Comparison of ENCODE assay signal across 10 cellular contexts in genomic region chr22:20998411-20999336, GRCh38. TPM values are rescaled to one million over a fixed set of nuclear protein-coding genes. Genes with fewer than 3 reads are reported as not detected.
DNase-seq lines count a peak whose midpoint lies in the region; ATAC-seq, FAIRE-seq and TF ChIP-seq lines count a peak whose summit lies in the region.
"Had no signal": no experiment of that assay in that cellular context is flagged by ENCODE, and none has a peak within 500 bp of the region (broad histone marks: within the 10 kb centered on the region; RNA-seq: fewer than 3 reads in every experiment).

No MANE protein-coding gene starts in this region.

- POLR2A ChIA-PET in A549 (lab: Yijun Ruan, JAX) = interaction anchor here (1.1 to 1.9 kb wide), 3 partner anchors 16 to 194 kb away, joined by 3 to 12 read pairs (median 4); partner anchors contain the start of gene LZTR1
- POLR2A ChIA-PET in CD8-positive, alpha-beta T cell (lab: Charles Lee) = interaction anchor here (1.1 to 1.6 kb wide), 2 partner anchors 15 to 16 kb away, joined by 3 to 8 read pairs; partner anchors contain the start of gene LZTR1

- peaks cover 16% of the 10 kb centered on the region; the same call in 2 of the 3 replicates for H3K4me1 ChIP-seq in A549
- peaks cover 34% of the 10 kb centered on the region for H3K4me1 ChIP-seq in CD8-positive, alpha-beta T cell (ENCODE audit: insufficient read depth, low read length)
- peaks cover 0 to 28% (median 23%) of the 10 kb centered on the region in 4 donors for H3K4me1 ChIP-seq in Peyer's patch

- peak overlapping the region; percentile 41 for H3K27ac Mint-ChIP-seq in CD8-positive, alpha-beta T cell
- H3K27ac Mint-ChIP-seq in endothelial cell (ENCODE audit: unreplicated experiment) = peak overlapping the region; percentile 24

- H3K27me3 Mint-ChIP-seq in CD8-positive, alpha-beta T cell (ENCODE audit: low read depth) = no peaks in the 10 kb centered on the region
- peaks cover 13% of the 10 kb centered on the region for H3K27me3 Mint-ChIP-seq in endothelial cell (ENCODE audit: unreplicated experiment)

- ATAC-seq in A549 (no peak), GM21423 (IDR thresholded peaks at IDR 0.05; ENCODE audit: unreplicated experiment) (no peak), GM18511 (IDR thresholded peaks at IDR 0.05; ENCODE audit: unreplicated experiment) (no peak), HG02938 (IDR thresholded peaks at IDR 0.05; ENCODE audit: unreplicated experiment) (no peak)
- ATAC-seq in CD8-positive, alpha-beta T cell = no peak

- H3K9me3 ChIP-seq in A549 = no peaks in the 10 kb centered on the region
- no peaks in the 10 kb centered on the region for H3K9me3 ChIP-seq in CD8-positive, alpha-beta T cell (ENCODE audit: low read length)
- no peaks in the 10 kb centered on the region for H3K9me3 ChIP-seq in Peyer's patch

- no peaks in the 10 kb centered on the region for H3K9me3 Mint-ChIP-seq in CD8-positive, alpha-beta T cell
- H3K9me3 Mint-ChIP-seq in endothelial cell (ENCODE audit: unreplicated experiment) = no peaks in the 10 kb centered on the region

- H3K36me3 Mint-ChIP-seq in CD8-positive, alpha-beta T cell = peaks cover 32% of the 10 kb centered on the region
- H3K36me3 Mint-ChIP-seq in endothelial cell (ENCODE audit: low read depth, unreplicated experiment) = peaks cover 8% of the 10 kb centered on the region

- TF ChIP-seq POLR2A in A549 (IDR thresholded peaks at IDR 0.05; ENCODE audit: low read length) (peak; percentile 15; the same call in 1 of the 2 replicates), Peyer's patch (IDR thresholded peaks at IDR 0.05) (no peak)

- no peak for FAIRE-seq in A549 (lab: Jason Lieb, UNC)

- CTCF ChIA-PET in A549 (lab: Yijun Ruan, JAX) = interaction anchor here (1.5 to 1.8 kb wide), 2 partner anchors 17 to 113 kb away, joined by 7 to 8 read pairs; partner anchors contain the start of gene LZTR1
- CTCF ChIA-PET in CD8-positive, alpha-beta T cell (lab: Charles Lee) = no interaction called here

- TF ChIP-seq CTCF in A549 (IDR thresholded peaks at IDR 0.05) = no peak
- TF ChIP-seq CTCF in CD8-positive, alpha-beta T cell (IDR thresholded peaks at IDR 0.05) = no peak
- no peak for TF ChIP-seq CTCF in endothelial cell (IDR thresholded peaks at IDR 0.05; ENCODE audit: unreplicated experiment)
- no peak for TF ChIP-seq CTCF in Peyer's patch (IDR thresholded peaks at IDR 0.05)

- peaks cover 26% of the 10 kb centered on the region for H3K4me1 Mint-ChIP-seq in CD8-positive, alpha-beta T cell (ENCODE audit: low read depth)
- peaks cover 10% of the 10 kb centered on the region for H3K4me1 Mint-ChIP-seq in endothelial cell (ENCODE audit: unreplicated experiment)

- no peak for TF ChIP-seq RAD21 in A549 (conservative IDR thresholded peaks at IDR 0.05 in 1 of 2, IDR thresholded peaks at IDR 0.05 in 1 of 2)

- DNase-seq in A549 (ENCODE audit: low read depth in 1 of 2, low spot score in 1 of 2) = no peak
- DNase-seq in CD8-positive, alpha-beta T cell = no peak
- no peak for DNase-seq in endothelial cell (ENCODE audit: low spot score)
- DNase-seq in Peyer's patch = no peak
- DNase-seq: NCI-H82; stimulated activated CD4-positive, alpha-beta T cell treated with anti-CD3 and anti-CD28 coated beads, Interleukin-4, amount 100 ng/mL, for 4 hours had no signal

- H3K4me3 ChIP-seq in A549 = no peak overlapping the region
- H3K4me3 ChIP-seq in CD8-positive, alpha-beta T cell (ENCODE audit: low read depth, low read length) = no peak overlapping the region
- H3K4me3 ChIP-seq in Peyer's patch = no peak overlapping the region

- intact Hi-C loops in CD8-positive, alpha-beta T cell (cut with DNase I, micrococcal nuclease) = no loop called here

- no peak overlapping the region for H3K4me2 ChIP-seq in A549

- no peaks in the 10 kb centered on the region for H3K27me3 ChIP-seq in CD8-positive, alpha-beta T cell (ENCODE audit: insufficient read depth, low read length)
- H3K27me3 ChIP-seq in Peyer's patch = no peaks in the 10 kb centered on the region

- WGBS in A549 (ENCODE audit: missing lambda C conversion rate) = 63% methylated on average over 4 of the region's 7 CpGs

- H3K27ac ChIP-seq in A549 = no peak overlapping the region
- no peak overlapping the region for H3K27ac ChIP-seq in CD8-positive, alpha-beta T cell (ENCODE audit: low read depth, low read length)
- no peak overlapping the region for H3K27ac ChIP-seq in Peyer's patch

- H3K4me3 Mint-ChIP-seq in CD8-positive, alpha-beta T cell = no peak overlapping the region
- H3K4me3 Mint-ChIP-seq in endothelial cell (ENCODE audit: unreplicated experiment) = no peak overlapping the region

- TF ChIP-seq EP300 in A549 (IDR thresholded peaks at IDR 0.05) = no peak

- peaks cover 13% of the 10 kb centered on the region for H3K36me3 ChIP-seq in CD8-positive, alpha-beta T cell (ENCODE audit: insufficient read depth, low read length)
- peaks cover 0 to 47% (median 0%) of the 10 kb centered on the region in 3 donors for H3K36me3 ChIP-seq in Peyer's patch

TF ChIP-seq in A549, 52 proteins besides CTCF, POLR2A, EP300 and RAD21:
- peak in 1 of 2 experiments; percentile 16; a peak in 2 of 5 replicates for TF ChIP-seq JUN (IDR thresholded peaks at IDR 0.05)
- no peak for TF ChIP-seq HOXB5 (CRISPR knock-in tag; IDR thresholded peaks at IDR 0.05)
- no peak for TF ChIP-seq HEYL (CRISPR knock-in tag; IDR thresholded peaks at IDR 0.05)

TF ChIP-seq in PFSK-1, 5 proteins besides CTCF, POLR2A, EP300 and RAD21:
- TF ChIP-seq FOXP2 (optimal IDR thresholded peaks at IDR 0.05; ENCODE audit: borderline replicate concordance, extremely low read depth, extremely low read length, insufficient read depth) (no peak), POLR2AphosphoS5 (IDR thresholded peaks at IDR 0.05; ENCODE audit: low read depth, low read length) (peak; percentile 53)

RNA-seq across cellular contexts. Expression of gene THAP7, which starts 3.2 kb away (rescaled TPM):
- polyA plus RNA-seq in A549 (2011; rRNA removed) (15.5 and 15.9 TPM in 2 replicates), A549 (2017; fragmentation: RNase III; extraction: RNeasy Plus Mini Kit Qiagen cat#74134 plus additional on column Dnase treatment) (18.4 to 22.7 TPM (median 19.7 TPM) in 3 replicates)
- 29.7 and 39.2 TPM in 2 replicates for polyA plus RNA-seq in A549 (2012; cell fraction: cytosol; rRNA removed)
- 43.5 and 52.5 TPM in 2 replicates for polyA plus RNA-seq in A549 (2012; cell fraction: nucleus; rRNA removed)
- 15.1 and 16.7 TPM in 2 replicates for polyA minus RNA-seq in A549 (2011; rRNA and poly(A)+ RNA removed)
- total RNA-seq in CD8-positive, alpha-beta T cell = 10 to 100 TPM; 71.2 to 73.6 TPM
- 50.8 TPM for polyA plus RNA-seq in PFSK-1 (2012; ENCODE audit: insufficient read length, low read depth)
- total RNA-seq in endothelial cell (ENCODE audit: unreplicated experiment) (13.5 TPM), Peyer's patch (10 to 100 TPM; 19.8 to 54.7 (median 29.5) TPM)

RNA-seq across cellular contexts. Expression of gene P2RX6, which starts 16.3 kb away (rescaled TPM):
- polyA plus RNA-seq in A549 (2011; rRNA removed) = 0.62 and 0.67 TPM in 2 replicates
- 0.62 and 0.82 TPM in 2 replicates for polyA plus RNA-seq in A549 (2012; cell fraction: cytosol; rRNA removed)
- 7.2 and 8.9 TPM in 2 replicates for polyA plus RNA-seq in A549 (2012; cell fraction: nucleus; rRNA removed)
- 0.92 to 1.6 TPM (median 1.1 TPM) in 3 replicates for polyA plus RNA-seq in A549 (2017; fragmentation: RNase III; extraction: RNeasy Plus Mini Kit Qiagen cat#74134 plus additional on column Dnase treatment)
- polyA minus RNA-seq in A549 (2011; rRNA and poly(A)+ RNA removed) = 0.15 and 0.45 TPM in 2 replicates
- total RNA-seq in CD8-positive, alpha-beta T cell = under 1 TPM; 0.30 to 0.36 TPM
- polyA plus RNA-seq in PFSK-1 (2012; ENCODE audit: insufficient read length, low read depth) = 1.9 TPM
- not detected for total RNA-seq in endothelial cell (ENCODE audit: unreplicated experiment)
- total RNA-seq in Peyer's patch = 1 to 10 TPM in 2 of 4 donors, not detected in 2; 1.7 to 2.0 TPM

RNA-seq across cellular contexts. Expression of gene LZTR1, which starts 16.6 kb away (rescaled TPM):
- polyA plus RNA-seq in A549 (2011; rRNA removed) = 14.1 and 14.4 TPM in 2 replicates
- 19.7 and 23.3 TPM in 2 replicates for polyA plus RNA-seq in A549 (2012; cell fraction: cytosol; rRNA removed)
- polyA plus RNA-seq in A549 (2012; cell fraction: nucleus; rRNA removed) = 123 and 173 TPM in 2 replicates
- polyA plus RNA-seq in A549 (2017; fragmentation: RNase III; extraction: RNeasy Plus Mini Kit Qiagen cat#74134 plus additional on column Dnase treatment) = 22.3 to 23.5 TPM (median 22.6 TPM) in 3 replicates
- 22.8 and 27.5 TPM in 2 replicates for polyA minus RNA-seq in A549 (2011; rRNA and poly(A)+ RNA removed)
- total RNA-seq in CD8-positive, alpha-beta T cell = 10 to 100 TPM; 42.8 to 44.8 TPM
- 57.8 TPM for polyA plus RNA-seq in PFSK-1 (2012; ENCODE audit: insufficient read length, low read depth)
- total RNA-seq in endothelial cell (ENCODE audit: unreplicated experiment) = 113 TPM
- 100 to 1,000 TPM in 1 of 4 donors, 10 to 100 TPM in 3; 65.5 to 144 (median 88.5) TPM for total RNA-seq in Peyer's patch

RNA-seq across cellular contexts. Expression of gene AIFM3, which starts 31.6 kb away (rescaled TPM):
- polyA plus RNA-seq in A549 (2011; rRNA removed) = 1.2 and 1.4 TPM in 2 replicates
- polyA plus RNA-seq in A549 (2012; cell fraction: cytosol; rRNA removed) = 2.9 TPM in 2 replicates
- 19.7 and 21.2 TPM in 2 replicates for polyA plus RNA-seq in A549 (2012; cell fraction: nucleus; rRNA removed)
- polyA plus RNA-seq in A549 (2017; fragmentation: RNase III; extraction: RNeasy Plus Mini Kit Qiagen cat#74134 plus additional on column Dnase treatment) = 2.3 to 4.0 TPM (median 3.6 TPM) in 3 replicates
- polyA minus RNA-seq in A549 (2011; rRNA and poly(A)+ RNA removed) = 1.8 and 2.6 TPM in 2 replicates
- under 1 TPM in 1 of 2 experiments, not detected in 1; 0.39 TPM for total RNA-seq in CD8-positive, alpha-beta T cell
- 0.13 TPM for polyA plus RNA-seq in PFSK-1 (2012; ENCODE audit: insufficient read length, low read depth)
- 0.15 TPM for total RNA-seq in endothelial cell (ENCODE audit: unreplicated experiment)
- total RNA-seq in Peyer's patch = 10 to 100 TPM in 3 of 4 donors, 1 to 10 TPM in 1; 9.5 to 21.9 (median 11.7) TPM

RNA-seq across cellular contexts. Expression of gene SLC7A4, which starts 33.7 kb away (rescaled TPM):
- not detected in 2 replicates for polyA plus RNA-seq in A549 (2011; rRNA removed)
- polyA plus RNA-seq in A549 (2012; cell fraction: cytosol; rRNA removed) = not detected in 2 replicates
- not detected in 2 replicates for polyA plus RNA-seq in A549 (2012; cell fraction: nucleus; rRNA removed)
- polyA plus RNA-seq in A549 (2017; fragmentation: RNase III; extraction: RNeasy Plus Mini Kit Qiagen cat#74134 plus additional on column Dnase treatment) = not detected in 3 replicates
- not detected in 2 replicates for polyA minus RNA-seq in A549 (2011; rRNA and poly(A)+ RNA removed)
- total RNA-seq in CD8-positive, alpha-beta T cell = not detected
- 0.31 TPM for polyA plus RNA-seq in PFSK-1 (2012; ENCODE audit: insufficient read length, low read depth)
- total RNA-seq in endothelial cell (ENCODE audit: unreplicated experiment) = not detected
- 1 to 10 TPM in 3 of 4 donors, under 1 TPM in 1; 0.40 to 3.7 (median 2.2) TPM for total RNA-seq in Peyer's patch
